ENCODE assay signal across 1 cellular context in the genomic region with DNA sequence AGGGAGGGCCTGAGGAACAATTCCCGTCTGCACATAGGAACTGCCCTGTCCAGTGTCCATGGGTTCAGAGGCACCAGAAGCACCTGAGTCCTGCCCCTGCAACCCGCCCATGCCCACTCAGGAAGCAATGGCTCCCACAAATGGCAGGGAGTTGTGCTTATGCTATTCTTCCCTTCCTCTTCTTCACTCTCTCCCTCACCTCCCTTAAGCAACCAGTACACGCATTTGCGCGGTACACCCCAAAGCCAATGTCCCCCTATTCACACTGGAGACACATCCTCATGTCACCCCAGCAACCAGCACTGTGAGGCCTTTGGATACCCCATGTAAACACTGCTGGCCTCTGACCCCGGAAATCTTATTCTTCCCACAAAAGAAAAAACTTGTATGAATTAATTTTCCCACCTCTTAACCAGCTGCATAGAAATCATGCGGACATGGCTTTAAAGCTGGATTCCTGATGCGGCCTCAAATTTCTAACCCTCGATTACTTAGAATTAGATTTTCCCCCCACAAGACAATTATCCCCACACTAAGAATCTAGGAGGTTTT.
TF ChIP-seq lines count a peak whose summit lies in the region.

No MANE protein-coding gene starts in this region.

TF ChIP-seq in H1, 55 proteins besides CTCF, POLR2A, EP300 and RAD21:
- TF ChIP-seq CHD1 (IDR thresholded peaks at IDR 0.05; ENCODE audit: low read depth, low read length) (no peak), SUZ12 (IDR thresholded peaks at IDR 0.05; ENCODE audit: low read length) (no peak), KDM4A (IDR thresholded peaks at IDR 0.05; ENCODE audit: low read depth, low read length, severe bottlenecking) (no peak), BRCA1 (IDR thresholded peaks at IDR 0.05; ENCODE audit: low read depth, low read length) (no peak), GTF2F1 (IDR thresholded peaks at IDR 0.05; ENCODE audit: borderline replicate concordance, low read depth, low read length) (no peak), RNF2 (IDR thresholded peaks at IDR 0.05; ENCODE audit: borderline replicate concordance, low read depth, low read length, missing control alignments, poor library complexity, severe bottlenecking) (no peak), RXRA (IDR thresholded peaks at IDR 0.05; ENCODE audit: insufficient read depth, low read depth, low read length) (no peak), JUND (IDR thresholded peaks at IDR 0.05; ENCODE audit: low read length) (no peak)
- TF ChIP-seq, protein P1, sequence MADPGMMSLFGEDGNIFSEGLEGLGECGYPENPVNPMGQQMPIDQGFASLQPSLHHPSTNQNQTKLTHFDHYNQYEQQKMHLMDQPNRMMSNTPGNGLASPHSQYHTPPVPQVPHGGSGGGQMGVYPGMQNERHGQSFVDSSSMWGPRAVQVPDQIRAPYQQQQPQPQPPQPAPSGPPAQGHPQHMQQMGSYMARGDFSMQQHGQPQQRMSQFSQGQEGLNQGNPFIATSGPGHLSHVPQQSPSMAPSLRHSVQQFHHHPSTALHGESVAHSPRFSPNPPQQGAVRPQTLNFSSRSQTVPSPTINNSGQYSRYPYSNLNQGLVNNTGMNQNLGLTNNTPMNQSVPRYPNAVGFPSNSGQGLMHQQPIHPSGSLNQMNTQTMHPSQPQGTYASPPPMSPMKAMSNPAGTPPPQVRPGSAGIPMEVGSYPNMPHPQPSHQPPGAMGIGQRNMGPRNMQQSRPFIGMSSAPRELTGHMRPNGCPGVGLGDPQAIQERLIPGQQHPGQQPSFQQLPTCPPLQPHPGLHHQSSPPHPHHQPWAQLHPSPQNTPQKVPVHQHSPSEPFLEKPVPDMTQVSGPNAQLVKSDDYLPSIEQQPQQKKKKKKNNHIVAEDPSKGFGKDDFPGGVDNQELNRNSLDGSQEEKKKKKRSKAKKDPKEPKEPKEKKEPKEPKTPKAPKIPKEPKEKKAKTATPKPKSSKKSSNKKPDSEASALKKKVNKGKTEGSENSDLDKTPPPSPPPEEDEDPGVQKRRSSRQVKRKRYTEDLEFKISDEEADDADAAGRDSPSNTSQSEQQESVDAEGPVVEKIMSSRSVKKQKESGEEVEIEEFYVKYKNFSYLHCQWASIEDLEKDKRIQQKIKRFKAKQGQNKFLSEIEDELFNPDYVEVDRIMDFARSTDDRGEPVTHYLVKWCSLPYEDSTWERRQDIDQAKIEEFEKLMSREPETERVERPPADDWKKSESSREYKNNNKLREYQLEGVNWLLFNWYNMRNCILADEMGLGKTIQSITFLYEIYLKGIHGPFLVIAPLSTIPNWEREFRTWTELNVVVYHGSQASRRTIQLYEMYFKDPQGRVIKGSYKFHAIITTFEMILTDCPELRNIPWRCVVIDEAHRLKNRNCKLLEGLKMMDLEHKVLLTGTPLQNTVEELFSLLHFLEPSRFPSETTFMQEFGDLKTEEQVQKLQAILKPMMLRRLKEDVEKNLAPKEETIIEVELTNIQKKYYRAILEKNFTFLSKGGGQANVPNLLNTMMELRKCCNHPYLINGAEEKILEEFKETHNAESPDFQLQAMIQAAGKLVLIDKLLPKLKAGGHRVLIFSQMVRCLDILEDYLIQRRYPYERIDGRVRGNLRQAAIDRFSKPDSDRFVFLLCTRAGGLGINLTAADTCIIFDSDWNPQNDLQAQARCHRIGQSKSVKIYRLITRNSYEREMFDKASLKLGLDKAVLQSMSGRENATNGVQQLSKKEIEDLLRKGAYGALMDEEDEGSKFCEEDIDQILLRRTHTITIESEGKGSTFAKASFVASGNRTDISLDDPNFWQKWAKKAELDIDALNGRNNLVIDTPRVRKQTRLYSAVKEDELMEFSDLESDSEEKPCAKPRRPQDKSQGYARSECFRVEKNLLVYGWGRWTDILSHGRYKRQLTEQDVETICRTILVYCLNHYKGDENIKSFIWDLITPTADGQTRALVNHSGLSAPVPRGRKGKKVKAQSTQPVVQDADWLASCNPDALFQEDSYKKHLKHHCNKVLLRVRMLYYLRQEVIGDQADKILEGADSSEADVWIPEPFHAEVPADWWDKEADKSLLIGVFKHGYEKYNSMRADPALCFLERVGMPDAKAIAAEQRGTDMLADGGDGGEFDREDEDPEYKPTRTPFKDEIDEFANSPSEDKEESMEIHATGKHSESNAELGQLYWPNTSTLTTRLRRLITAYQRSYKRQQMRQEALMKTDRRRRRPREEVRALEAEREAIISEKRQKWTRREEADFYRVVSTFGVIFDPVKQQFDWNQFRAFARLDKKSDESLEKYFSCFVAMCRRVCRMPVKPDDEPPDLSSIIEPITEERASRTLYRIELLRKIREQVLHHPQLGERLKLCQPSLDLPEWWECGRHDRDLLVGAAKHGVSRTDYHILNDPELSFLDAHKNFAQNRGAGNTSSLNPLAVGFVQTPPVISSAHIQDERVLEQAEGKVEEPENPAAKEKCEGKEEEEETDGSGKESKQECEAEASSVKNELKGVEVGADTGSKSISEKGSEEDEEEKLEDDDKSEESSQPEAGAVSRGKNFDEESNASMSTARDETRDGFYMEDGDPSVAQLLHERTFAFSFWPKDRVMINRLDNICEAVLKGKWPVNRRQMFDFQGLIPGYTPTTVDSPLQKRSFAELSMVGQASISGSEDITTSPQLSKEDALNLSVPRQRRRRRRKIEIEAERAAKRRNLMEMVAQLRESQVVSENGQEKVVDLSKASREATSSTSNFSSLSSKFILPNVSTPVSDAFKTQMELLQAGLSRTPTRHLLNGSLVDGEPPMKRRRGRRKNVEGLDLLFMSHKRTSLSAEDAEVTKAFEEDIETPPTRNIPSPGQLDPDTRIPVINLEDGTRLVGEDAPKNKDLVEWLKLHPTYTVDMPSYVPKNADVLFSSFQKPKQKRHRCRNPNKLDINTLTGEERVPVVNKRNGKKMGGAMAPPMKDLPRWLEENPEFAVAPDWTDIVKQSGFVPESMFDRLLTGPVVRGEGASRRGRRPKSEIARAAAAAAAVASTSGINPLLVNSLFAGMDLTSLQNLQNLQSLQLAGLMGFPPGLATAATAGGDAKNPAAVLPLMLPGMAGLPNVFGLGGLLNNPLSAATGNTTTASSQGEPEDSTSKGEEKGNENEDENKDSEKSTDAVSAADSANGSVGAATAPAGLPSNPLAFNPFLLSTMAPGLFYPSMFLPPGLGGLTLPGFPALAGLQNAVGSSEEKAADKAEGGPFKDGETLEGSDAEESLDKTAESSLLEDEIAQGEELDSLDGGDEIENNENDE (IDR thresholded peaks at IDR 0.05; ENCODE audit: insufficient replicate concordance, low read length): no peak
